In genomic region chr2:24785704-24786321, GRCh38 we compare ENCODE assay signal across 8 cellular contexts. TPM values are rescaled to one million over a fixed set of nuclear protein-coding genes. Genes with fewer than 3 reads are reported as not detected.
DNase-seq lines count a peak whose midpoint lies in the region; ATAC-seq, FAIRE-seq and TF ChIP-seq lines count a peak whose summit lies in the region.

No MANE protein-coding gene starts in this region.

- intact Hi-C loops in pancreas (cut with DNase I): no loop called here

- WGBS in pancreas, 2 donors: 88 to 89% methylated on average over 6 of the region's 6 CpGs

- H3K4me1 ChIP-seq in pancreas: no peaks in the 10 kb centered on the region

- FAIRE-seq in pancreas (lab: Jason Lieb, UNC): no peak

- H3K27ac ChIP-seq in pancreas: no peak overlapping the region

- DNase-seq in NCI-H510A treated with DMSO at 0.1 percent for 48 hours (lab: John Stamatoyannopoulos, UW) (peak; percentile 54), NCI-H510A (lab: John Stamatoyannopoulos, UW) (no peak), NCI-H2107 treated with DMSO at 0.1 percent for 48 hours (lab: John Stamatoyannopoulos, UW; ENCODE audit: unreplicated experiment) (peak; percentile 95), pancreas (no peak), mucosa of gallbladder (ENCODE audit: low spot score) (no peak), COLO829 (ENCODE audit: low spot score) (no peak)
- DNase-seq in stimulated activated CD8-positive, alpha-beta memory T cell treated with anti-CD3 and anti-CD28 coated beads, Interleukin-4, amount 100 ng/mL, for 48 hours: no peak

- ATAC-seq in HG02970 (IDR thresholded peaks at IDR 0.05; ENCODE audit: low FRiP score, unreplicated experiment) (peak; percentile 64), pancreas (peak in 3 of 4 donors; percentile 71 to 91 (median 80))

- H3K27me3 ChIP-seq in pancreas: no peaks in the 10 kb centered on the region

- no peak for TF ChIP-seq CTCF in pancreas (IDR thresholded peaks at IDR 0.05)

- H3K36me3 ChIP-seq in pancreas: no peaks in the 10 kb centered on the region

- no peaks in the 10 kb centered on the region for H3K9me3 ChIP-seq in pancreas

- H3K4me3 ChIP-seq in pancreas: no peak overlapping the region

RNA-seq across cellular contexts. Expression of gene PTRHD1, which starts 7.4 kb away (rescaled TPM):
- total RNA-seq in pancreas (10 to 100 TPM in 5 of 6 donors, 1 to 10 TPM in 1; 8.2 to 15.5 (median 11.9) TPM), mucosa of gallbladder (20.5 TPM)
- 10 to 100 TPM in 1 of 2 donors, 1 to 10 TPM in 1; 9.8 to 16.0 TPM for polyA plus RNA-seq in pancreas

RNA-seq across cellular contexts. Expression of gene CENPO, which starts 7.4 kb away (rescaled TPM):
- total RNA-seq in pancreas (1 to 10 TPM in 5 of 6 donors, under 1 TPM in 1; 0.69 to 2.8 (median 2.2) TPM), mucosa of gallbladder (3.7 TPM)
- 1 to 10 TPM; 1.4 to 1.7 TPM for polyA plus RNA-seq in pancreas

Comparison
In these comparisons a context has a peak if more than half of its experiments do, and no peak if none do; other contexts are left out.
1. DNase-seq: peak in NCI-H510A treated with DMSO at 0.1 percent for 48 hours (single experiment) and NCI-H2107 treated with DMSO at 0.1 percent for 48 hours (single experiment); none in NCI-H510A (single experiment), pancreas (0 of 6), mucosa of gallbladder (single experiment), stimulated activated CD8-positive, alpha-beta memory T cell treated with anti-CD3 and anti-CD28 coated beads, Interleukin-4, amount 100 ng/mL, for 48 hours (single experiment) and COLO829 (single experiment).